1 cellular context compared by ENCODE assay signal in the genomic region with DNA sequence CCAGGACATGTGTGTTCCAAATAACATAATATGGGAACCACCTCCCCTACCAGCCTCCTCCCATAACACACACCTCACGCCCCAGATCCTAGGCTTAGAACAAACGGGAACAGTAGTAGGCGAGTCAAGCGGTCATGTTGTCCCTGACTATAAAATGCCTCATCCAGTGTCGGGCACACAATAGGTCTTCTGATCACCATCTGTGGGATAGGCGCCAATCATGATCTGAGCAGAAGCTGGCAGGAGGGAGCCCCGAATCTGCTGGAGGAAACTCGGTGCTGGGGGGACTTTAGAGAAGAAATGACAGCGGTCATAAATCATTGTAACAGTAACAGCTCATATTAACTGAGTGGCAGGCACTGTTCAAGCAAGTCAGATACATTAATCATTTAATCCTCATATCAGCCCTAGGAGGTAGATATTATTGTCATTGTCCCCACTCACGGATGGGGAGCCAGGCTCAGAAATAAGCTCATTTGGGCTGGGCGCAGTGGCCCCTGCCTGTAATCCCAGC.
TF ChIP-seq lines count a peak whose summit lies in the region.

No MANE protein-coding gene starts in this region.

TF ChIP-seq in K562, 482 proteins besides CTCF, POLR2A, EP300 and RAD21 (continued from another document):
- TF ChIP-seq PBX2 (CRISPR knock-in tag; IDR thresholded peaks at IDR 0.05; ENCODE audit: low read depth): no peak
- TF ChIP-seq PBX2 (tag; conservative IDR thresholded peaks at IDR 0.05; ENCODE audit: low read depth): peak; percentile 74
- peak; percentile 74 for TF ChIP-seq MEIS2 (IDR thresholded peaks at IDR 0.05; ENCODE audit: partially characterized antibody)
